Comparison of ENCODE assay signal across 8 cellular contexts in genomic region chr10:6171891-6172354, GRCh38. TPM values are rescaled to one million over a fixed set of nuclear protein-coding genes. Genes with fewer than 3 reads are reported as not detected.
DNase-seq lines count a peak whose midpoint lies in the region; ATAC-seq and TF ChIP-seq lines count a peak whose summit lies in the region.

No MANE protein-coding gene starts in this region.

- POLR2A ChIA-PET in WTC11 (lab: Charles Lee), result no interaction called here

- no peaks in the 10 kb centered on the region for H3K9me3 ChIP-seq in GM23248 (ENCODE audit: low read depth)
- H3K9me3 ChIP-seq in smooth muscle cell (replicated peaks; ENCODE audit: low read depth), result no peaks in the 10 kb centered on the region
- no peaks in the 10 kb centered on the region for H3K9me3 ChIP-seq in neural progenitor cell (ENCODE audit: low read depth)

- H3K27me3 ChIP-seq in GM23248 (replicated peaks; ENCODE audit: insufficient read depth), result no peaks in the 10 kb centered on the region
- no peaks in the 10 kb centered on the region for H3K27me3 ChIP-seq in smooth muscle cell (ENCODE audit: low read depth)
- no peaks in the 10 kb centered on the region for H3K27me3 ChIP-seq in neural progenitor cell

- H3K9me3 Mint-ChIP-seq in WTC11 (no peaks in the 10 kb centered on the region), neural progenitor cell (no peaks in the 10 kb centered on the region)

- in situ Hi-C loops in GM23248 (cut with MboI), result no loop called here

- no peaks in the 10 kb centered on the region; the same call in 1 of the 2 replicates for H4K20me1 ChIP-seq in GM23248 (ENCODE audit: insufficient read depth)
- H4K20me1 ChIP-seq in smooth muscle cell (ENCODE audit: low read depth), result peaks cover 45% of the 10 kb centered on the region
- peaks cover 90% of the 10 kb centered on the region for H4K20me1 ChIP-seq in neural progenitor cell (ENCODE audit: low read depth)

- H3K36me3 ChIP-seq in GM23248 (ENCODE audit: low read depth) (no peaks in the 10 kb centered on the region), smooth muscle cell (ENCODE audit: low read depth) (no peaks in the 10 kb centered on the region), neural progenitor cell (no peaks in the 10 kb centered on the region)

- intact Hi-C loops in Right ventricle myocardium inferior (cut with DNase I), result no loop called here

- ATAC-seq in WTC11, result no peak
- peak; percentile 68 for ATAC-seq in Right ventricle myocardium inferior
- no peak for ATAC-seq in GM21526 (IDR thresholded peaks at IDR 0.05; ENCODE audit: low FRiP score, unreplicated experiment)

- CTCF ChIA-PET in WTC11 (lab: Charles Lee), result interaction anchor here (1.6 to 2.3 kb wide), 4 partner anchors 21 to 230 kb away, joined by 3 to 13 read pairs (median 9); partner anchors contain the start of gene PFKFB3

- H3K4me2 ChIP-seq in GM23248 (ENCODE audit: unreplicated experiment) (peak overlapping the region; percentile 69), smooth muscle cell (no peak overlapping the region), neural progenitor cell (no peak overlapping the region)

- H3K4me1 ChIP-seq in GM23248 (ENCODE audit: insufficient read depth) (peaks cover 18% of the 10 kb centered on the region), smooth muscle cell (ENCODE audit: low read depth) (peaks cover 25% of the 10 kb centered on the region), neural progenitor cell (no peaks in the 10 kb centered on the region)

- WGBS in GM23248 (ENCODE audit: low coverage in 1 of 2, low lambda C conversion rate in 2 of 2, missing lambda C conversion rate in 2 of 2), 2 experiments, result 6 to 7% methylated on average over 17 of the region's 17 CpGs
- WGBS in smooth muscle cell (ENCODE audit: low lambda C conversion rate), result 58% methylated on average over 17 of the region's 17 CpGs

- DNase-seq in GM23248 (peak; percentile 98), WTC11 (ENCODE audit: low spot score) (no peak), Right ventricle myocardium inferior (ENCODE audit: missing footprints) (peak; percentile 79), smooth muscle cell (lab: John Stamatoyannopoulos, UW; ENCODE audit: unreplicated experiment) (no peak), neural progenitor cell (ENCODE audit: low spot score) (no peak), NCI-H2081 treated with DMSO at 0.1 percent for 48 hours (lab: John Stamatoyannopoulos, UW) (no peak), iPS-NIHi11 (ENCODE audit: low spot score) (no peak)

- no peak overlapping the region for H3K9ac ChIP-seq in GM23248
- no peak overlapping the region for H3K9ac ChIP-seq in smooth muscle cell (ENCODE audit: low read depth)
- H3K9ac ChIP-seq in neural progenitor cell, result no peak overlapping the region

- H3K27ac ChIP-seq in GM23248 (peak overlapping the region; percentile 29), smooth muscle cell (ENCODE audit: low read depth) (peak overlapping the region; percentile 68), neural progenitor cell (no peak overlapping the region)

- H3F3A ChIP-seq in GM23248 (ENCODE audit: insufficient read depth) (peaks cover 30% of the 10 kb centered on the region), smooth muscle cell (ENCODE audit: low read depth) (peaks cover 23% of the 10 kb centered on the region), neural progenitor cell (ENCODE audit: low read depth) (peaks cover 3% of the 10 kb centered on the region)

- H3K4me3 ChIP-seq in GM23248 (peak overlapping the region; percentile 31; the same call in 1 of the 2 replicates), smooth muscle cell (no peak overlapping the region), neural progenitor cell (no peak overlapping the region)

- H3K4me1 Mint-ChIP-seq in WTC11 (peaks cover 36% of the 10 kb centered on the region), neural progenitor cell (peaks cover 27% of the 10 kb centered on the region)

- H3K79me2 ChIP-seq in GM23248 (ENCODE audit: insufficient read depth), result peaks cover 32% of the 10 kb centered on the region
- peaks cover 92% of the 10 kb centered on the region for H3K79me2 ChIP-seq in smooth muscle cell (ENCODE audit: low read depth)
- H3K79me2 ChIP-seq in neural progenitor cell (ENCODE audit: low read depth), result peaks cover 23% of the 10 kb centered on the region

- H3K27ac Mint-ChIP-seq in WTC11, result peak overlapping the region; percentile 66; the same call in 1 of the 2 replicates
- no peak overlapping the region for H3K27ac Mint-ChIP-seq in neural progenitor cell

- H3K4me3 Mint-ChIP-seq in WTC11 (no peak overlapping the region), neural progenitor cell (no peak overlapping the region)

- TF ChIP-seq CTCF in WTC11 (IDR thresholded peaks at IDR 0.05) (no peak), smooth muscle cell (IDR thresholded peaks at IDR 0.05; ENCODE audit: borderline replicate concordance, insufficient read depth, poor library complexity, severe bottlenecking) (no peak), neural progenitor cell (IDR thresholded peaks at IDR 0.05) (no peak)

- H3K36me3 Mint-ChIP-seq in WTC11 (peaks cover 10% of the 10 kb centered on the region; the same call in 1 of the 2 replicates), neural progenitor cell (peaks cover 17% of the 10 kb centered on the region)

- H3K27me3 Mint-ChIP-seq in WTC11 (ENCODE audit: low read depth), result no peaks in the 10 kb centered on the region
- H3K27me3 Mint-ChIP-seq in neural progenitor cell (ENCODE audit: insufficient read depth, low read depth), result peaks cover 3% of the 10 kb centered on the region

- H3K9me2 ChIP-seq in GM23248 (ENCODE audit: insufficient read depth), result no peaks in the 10 kb centered on the region

- no peak overlapping the region for H2AFZ ChIP-seq in GM23248
- H2AFZ ChIP-seq in smooth muscle cell (ENCODE audit: low read depth), result no peak overlapping the region
- no peak overlapping the region for H2AFZ ChIP-seq in neural progenitor cell (replicated peaks)

TF ChIP-seq in WTC11, 78 proteins besides CTCF, POLR2A, EP300 and RAD21:
- no peak for TF ChIP-seq ZNF219 (CRISPR knock-in tag; IDR thresholded peaks at IDR 0.05; ENCODE audit: borderline replicate concordance)
- TF ChIP-seq, protein P1, sequence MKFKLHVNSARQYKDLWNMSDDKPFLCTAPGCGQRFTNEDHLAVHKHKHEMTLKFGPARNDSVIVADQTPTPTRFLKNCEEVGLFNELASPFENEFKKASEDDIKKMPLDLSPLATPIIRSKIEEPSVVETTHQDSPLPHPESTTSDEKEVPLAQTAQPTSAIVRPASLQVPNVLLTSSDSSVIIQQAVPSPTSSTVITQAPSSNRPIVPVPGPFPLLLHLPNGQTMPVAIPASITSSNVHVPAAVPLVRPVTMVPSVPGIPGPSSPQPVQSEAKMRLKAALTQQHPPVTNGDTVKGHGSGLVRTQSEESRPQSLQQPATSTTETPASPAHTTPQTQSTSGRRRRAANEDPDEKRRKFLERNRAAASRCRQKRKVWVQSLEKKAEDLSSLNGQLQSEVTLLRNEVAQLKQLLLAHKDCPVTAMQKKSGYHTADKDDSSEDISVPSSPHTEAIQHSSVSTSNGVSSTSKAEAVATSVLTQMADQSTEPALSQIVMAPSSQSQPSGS (CRISPR knock-in tag; IDR thresholded peaks at IDR 0.05; ENCODE audit: borderline replicate concordance, low read depth), result no peak
- no peak for TF ChIP-seq RELA (CRISPR knock-in tag; IDR thresholded peaks at IDR 0.05; ENCODE audit: borderline replicate concordance)
- no peak for TF ChIP-seq ESRRA (CRISPR knock-in tag; IDR thresholded peaks at IDR 0.05; ENCODE audit: borderline replicate concordance)
- TF ChIP-seq JAZF1 (CRISPR knock-in tag; IDR thresholded peaks at IDR 0.05), result no peak
- TF ChIP-seq FOXK1 (CRISPR knock-in tag; IDR thresholded peaks at IDR 0.05), result no peak
- TF ChIP-seq ETV6 (CRISPR knock-in tag; IDR thresholded peaks at IDR 0.05), result no peak
- no peak for TF ChIP-seq TP53 (CRISPR knock-in tag; IDR thresholded peaks at IDR 0.05)
- no peak for TF ChIP-seq NFE2L1 (CRISPR knock-in tag; IDR thresholded peaks at IDR 0.05)
- TF ChIP-seq, protein P2, sequence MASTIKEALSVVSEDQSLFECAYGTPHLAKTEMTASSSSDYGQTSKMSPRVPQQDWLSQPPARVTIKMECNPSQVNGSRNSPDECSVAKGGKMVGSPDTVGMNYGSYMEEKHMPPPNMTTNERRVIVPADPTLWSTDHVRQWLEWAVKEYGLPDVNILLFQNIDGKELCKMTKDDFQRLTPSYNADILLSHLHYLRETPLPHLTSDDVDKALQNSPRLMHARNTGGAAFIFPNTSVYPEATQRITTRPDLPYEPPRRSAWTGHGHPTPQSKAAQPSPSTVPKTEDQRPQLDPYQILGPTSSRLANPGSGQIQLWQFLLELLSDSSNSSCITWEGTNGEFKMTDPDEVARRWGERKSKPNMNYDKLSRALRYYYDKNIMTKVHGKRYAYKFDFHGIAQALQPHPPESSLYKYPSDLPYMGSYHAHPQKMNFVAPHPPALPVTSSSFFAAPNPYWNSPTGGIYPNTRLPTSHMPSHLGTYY (CRISPR knock-in tag; IDR thresholded peaks at IDR 0.05), result no peak

RNA-seq across cellular contexts. Expression of gene PFKFB3, which starts 30.8 kb away (rescaled TPM):
- 14.5 and 23.6 TPM in 2 replicates for total RNA-seq in GM23248 (2014; rRNA removed; shearing (Covaris generic))
- polyA plus RNA-seq in GM23248 (2016; fragmentation: Nextera tagmentation; extraction: Ambion mirVana) (23.5 and 23.7 TPM in 2 replicates), smooth muscle cell (68.3 and 73.4 TPM in 2 replicates)
- total RNA-seq in WTC11 (2021) (30.6 to 42.5 TPM (median 40.7 TPM) in 3 replicates), Right ventricle myocardium inferior (28.1 TPM), smooth muscle cell (45.7 and 61.3 TPM in 2 replicates), neural progenitor cell (ENCODE audit: low replicate concordance) (28.8 and 52.2 TPM in 2 replicates)

Comparison
In these comparisons a context has a peak if more than half of its experiments do, and no peak if none do; other contexts are left out.
1. DNase-seq: peak in GM23248 (single experiment) and Right ventricle myocardium inferior (single experiment); none in WTC11 (single experiment), smooth muscle cell (single experiment), neural progenitor cell (single experiment), NCI-H2081 treated with DMSO at 0.1 percent for 48 hours (single experiment) and iPS-NIHi11 (single experiment).